Comparison of ENCODE assay signal across 8 cellular contexts in genomic region chr16:47460755-47461597, GRCh38. TPM values are rescaled to one million over a fixed set of nuclear protein-coding genes. Genes with fewer than 3 reads are reported as not detected.
A peak's percentile ranks its signal among the peaks of the same experiment; 100 is the strongest.
DNase-seq lines count a peak whose midpoint lies in the region; ATAC-seq, FAIRE-seq and TF ChIP-seq lines count a peak whose summit lies in the region.

Gene ITFG1 (minus strand): TSS chr16:47461063. CDS start chr16:47461045, 18 bp downstream.
Gene PHKB (plus strand): TSS chr16:47461331. CDS start chr16:47461351, 20 bp downstream.

- TF ChIP-seq CTCF in AG10803 (conservative IDR thresholded peaks at IDR 0.05; ENCODE audit: low read length) (no peak), keratinocyte (optimal IDR thresholded peaks at IDR 0.05 in 1 of 3, IDR thresholded peaks at IDR 0.05 in 1 of 3, conservative IDR thresholded peaks at IDR 0.05 in 1 of 3; ENCODE audit: extremely low read depth in 1 of 3, insufficient read depth in 2 of 3, low read length in 3 of 3) (no peak)

- H3K9ac ChIP-seq in keratinocyte (ENCODE audit: control insufficient read depth, extremely low read depth, insufficient read depth, low read length): peak within 1 kb of the TSS; percentile 87

- no peaks in the 10 kb centered on the region for H3K9me1 ChIP-seq in keratinocyte (ENCODE audit: control insufficient read depth, extremely low read depth, insufficient read depth, low read length)

- ATAC-seq in GM18909 (IDR thresholded peaks at IDR 0.05; ENCODE audit: poor library complexity, unreplicated experiment) (peak; percentile 83), HG03159 (IDR thresholded peaks at IDR 0.05; ENCODE audit: unreplicated experiment) (peak; percentile 76)

- no peaks in the 10 kb centered on the region for H3K27me3 ChIP-seq in keratinocyte (ENCODE audit: control insufficient read depth, extremely low read depth, insufficient read depth, low read length)

- H3K79me2 ChIP-seq in keratinocyte (ENCODE audit: control insufficient read depth, insufficient read depth, low read length): peaks cover 35% of the 10 kb centered on the region

- peak within 1 kb of the TSS; percentile 99 for H3K4me2 ChIP-seq in keratinocyte (ENCODE audit: control insufficient read depth, extremely low read depth, insufficient read depth, low read depth, low read length)

- H3K4me3 ChIP-seq in AG10803 (ENCODE audit: low read length) (peak within 1 kb of the TSS; percentile 98), keratinocyte (ENCODE audit: control insufficient read depth in 2 of 3, extremely low read depth in 1 of 3, insufficient read depth in 2 of 3, low read depth in 1 of 3, low read length in 3 of 3) (peak within 1 kb of the TSS; percentile 82 to 98 (median 96))

- H4K20me1 ChIP-seq in keratinocyte (ENCODE audit: control insufficient read depth, extremely low read depth, insufficient read depth, low read length): no peaks in the 10 kb centered on the region

- H2AFZ ChIP-seq in keratinocyte (ENCODE audit: control insufficient read depth, low read length): peak within 1 kb of the TSS; percentile 92

- H3K4me1 ChIP-seq in keratinocyte (ENCODE audit: control insufficient read depth, extremely low read depth, insufficient read depth, low read length): peaks cover 34% of the 10 kb centered on the region

- no peaks in the 10 kb centered on the region for H3K9me3 ChIP-seq in keratinocyte (ENCODE audit: control insufficient read depth, low read depth, low read length)

- H3K36me3 ChIP-seq in keratinocyte (ENCODE audit: control insufficient read depth in 2 of 2, extremely low read depth in 1 of 2, insufficient read depth in 2 of 2, low read length in 2 of 2): peaks cover 0 to 3% of the 10 kb centered on the region in 2 experiments

- dilution Hi-C loops in keratinocyte (cut with MboI; ENCODE audit: extremely low pct_ligation_motif_present, low sequenced_read_pairs): no loop called here

- H3K27ac ChIP-seq in keratinocyte (ENCODE audit: control insufficient read depth, insufficient read depth, low read length): peak within 1 kb of the TSS; percentile 85

- no peak for FAIRE-seq in keratinocyte (lab: Jason Lieb, UNC)

- DNase-seq in AG10803 (ENCODE audit: low read depth) (peak; percentile 92), NCI-H446 treated with DMSO at 0.1 percent for 48 hours (lab: John Stamatoyannopoulos, UW) (peak; percentile 75), cerebellar nuclear complex (lab: John Stamatoyannopoulos, UW) (peak; percentile 4 to 51), keratinocyte (ENCODE audit: low read depth, low spot score) (no peak)
- DNase-seq in activated CD4-positive, alpha-beta T cell treated with anti-CD3 and anti-CD28 coated beads for 1 hour: peak; percentile 93
- DNase-seq in stimulated activated CD4-positive, alpha-beta T cell treated with anti-CD3 and anti-CD28 coated beads, Interleukin-12 subunit alpha, Interleukin-12 subunit beta, amount 100 ng/mL, for 48 hours (ENCODE audit: low read depth in 2 of 3, low spot score in 1 of 3): peak; percentile 87 to 94 (median 90)

RNA-seq across cellular contexts. Expression of gene ITFG1, which starts in this region (rescaled TPM):
- polyA plus RNA-seq in keratinocyte: 43.2 to 83.8 TPM (median 75.8 TPM) in 3 replicates
- polyA plus RNA-seq in keratinocyte (2011; ENCODE audit: low read depth): 27.8 TPM
- 31.0 and 72.4 TPM in 2 replicates for polyA plus RNA-seq in keratinocyte (2011; cell fraction: cytosol; rRNA removed)
- polyA plus RNA-seq in keratinocyte (2011; cell fraction: nucleus; rRNA removed): 90.6 and 103 TPM in 2 replicates
- 34.4 and 48.0 TPM in 2 replicates for polyA plus RNA-seq in keratinocyte (2012; ENCODE audit: low replicate concordance)
- 5.4 to 52.9 TPM (median 29.7 TPM) in 3 replicates for polyA minus RNA-seq in keratinocyte
- polyA minus RNA-seq in keratinocyte (2011; cell fraction: cytosol; rRNA and poly(A)+ RNA removed): 32.6 TPM
- polyA minus RNA-seq in keratinocyte (2011; cell fraction: nucleus; rRNA and poly(A)+ RNA removed): 51.4 and 83.8 TPM in 2 replicates

RNA-seq across cellular contexts. Expression of gene PHKB, which starts in this region (rescaled TPM):
- 56.7 to 71.7 TPM (median 60.9 TPM) in 3 replicates for polyA plus RNA-seq in keratinocyte
- polyA plus RNA-seq in keratinocyte (2011; ENCODE audit: low read depth): 35.6 TPM
- polyA plus RNA-seq in keratinocyte (2011; cell fraction: cytosol; rRNA removed): 42.3 and 62.8 TPM in 2 replicates
- 64.0 and 78.9 TPM in 2 replicates for polyA plus RNA-seq in keratinocyte (2011; cell fraction: nucleus; rRNA removed)
- 22.6 and 49.3 TPM in 2 replicates for polyA plus RNA-seq in keratinocyte (2012; ENCODE audit: low replicate concordance)
- 55.4 to 151 TPM (median 92.3 TPM) in 3 replicates for polyA minus RNA-seq in keratinocyte
- 50.5 TPM for polyA minus RNA-seq in keratinocyte (2011; cell fraction: cytosol; rRNA and poly(A)+ RNA removed)
- 67.1 and 141 TPM in 2 replicates for polyA minus RNA-seq in keratinocyte (2011; cell fraction: nucleus; rRNA and poly(A)+ RNA removed)
